Comparison of ENCODE assay signal across 1 cellular context in genomic region chr5:177369050-177369912, GRCh38.
TF ChIP-seq lines count a peak whose summit lies in the region.

No MANE protein-coding gene starts in this region.

TF ChIP-seq in HEK293, 187 proteins besides CTCF, POLR2A, EP300 and RAD21 (continued from another document):
- TF ChIP-seq ZNF184 (tag by site-specific recombination; IDR thresholded peaks at IDR 0.05) (no peak), ZNF404 (tag by site-specific recombination; IDR thresholded peaks at IDR 0.05) (no peak), ZNF121 (tag by site-specific recombination; IDR thresholded peaks at IDR 0.05) (no peak)
- TF ChIP-seq, protein P1, sequence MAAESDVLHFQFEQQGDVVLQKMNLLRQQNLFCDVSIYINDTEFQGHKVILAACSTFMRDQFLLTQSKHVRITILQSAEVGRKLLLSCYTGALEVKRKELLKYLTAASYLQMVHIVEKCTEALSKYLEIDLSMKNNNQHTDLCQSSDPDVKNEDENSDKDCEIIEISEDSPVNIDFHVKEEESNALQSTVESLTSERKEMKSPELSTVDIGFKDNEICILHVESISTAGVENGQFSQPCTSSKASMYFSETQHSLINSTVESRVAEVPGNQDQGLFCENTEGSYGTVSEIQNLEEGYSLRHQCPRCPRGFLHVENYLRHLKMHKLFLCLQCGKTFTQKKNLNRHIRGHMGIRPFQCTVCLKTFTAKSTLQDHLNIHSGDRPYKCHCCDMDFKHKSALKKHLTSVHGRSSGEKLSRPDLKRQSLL (tag by site-specific recombination; IDR thresholded peaks at IDR 0.05), result no peak
